In genomic region chr14:56120091-56120632, GRCh38 we compare ENCODE assay signal across 1 cellular context.
TF ChIP-seq lines count a peak whose summit lies in the region.

No MANE protein-coding gene starts in this region.

TF ChIP-seq in H1, 55 proteins besides CTCF, POLR2A, EP300 and RAD21 (continued from another document):
- TF ChIP-seq CHD7 (IDR thresholded peaks at IDR 0.05; ENCODE audit: insufficient replicate concordance, low read length): no peak
- TF ChIP-seq BRCA1 (IDR thresholded peaks at IDR 0.05; ENCODE audit: low read depth, low read length): no peak
- TF ChIP-seq TAF7 (optimal IDR thresholded peaks at IDR 0.05; ENCODE audit: borderline replicate concordance, low read depth, low read length): no peak
- no peak for TF ChIP-seq KDM5A (IDR thresholded peaks at IDR 0.05; ENCODE audit: low read length)
- TF ChIP-seq NRF1 (IDR thresholded peaks at IDR 0.05; ENCODE audit: low read depth, low read length): no peak
- TF ChIP-seq SIRT6 (IDR thresholded peaks at IDR 0.05; ENCODE audit: low read length): no peak
- no peak for TF ChIP-seq TBP (IDR thresholded peaks at IDR 0.05; ENCODE audit: low read depth, low read length)
- TF ChIP-seq TEAD4 (IDR thresholded peaks at IDR 0.05; ENCODE audit: low read depth, low read length): no peak
- no peak for TF ChIP-seq KDM1A (IDR thresholded peaks at IDR 0.05; ENCODE audit: borderline replicate concordance, low read length)
TF ChIP-seq in H1: peak in this region for 0.
